25 cellular contexts compared by ENCODE assay signal in genomic region chr3:13626915-13627460, GRCh38.
"Had no signal": no experiment of that assay in that cellular context is flagged by ENCODE, and none has a peak within 500 bp of the region (broad histone marks: within the 10 kb centered on the region; RNA-seq: fewer than 3 reads in every experiment).

No MANE protein-coding gene starts in this region.

- DNase-seq: activated CD4-positive, alpha-beta T cell treated with anti-CD3 and anti-CD28 coated beads for 4 hours; activated CD8-positive, alpha-beta memory T cell treated with anti-CD3 and anti-CD28 coated beads, Interleukin-2, amount 50 U/mL, for 48 hours; activated CD8-positive, alpha-beta T cell treated with anti-CD3 and anti-CD28 coated beads for 36 hours; activated effector memory CD4-positive, alpha-beta T cell treated with Interleukin-2 at 50 U/mL for 16 hours; activated naive CD4-positive, alpha-beta T cell; activated naive CD8-positive, alpha-beta T cell treated with anti-CD3 and anti-CD28 coated beads, Interleukin-2, amount 50 U/mL, for 24 hours; activated T-cell treated with anti-CD3 and anti-CD28 coated beads, Interleukin-2, amount 50 U/mL, for 1 hour; amygdala; brain microvascular endothelial cell; cerebellar nuclear complex; MM.1S; NCI-H1105; NCI-H1436 treated with DMSO at 0.1 percent for 48 hours; NCI-H187; NCI-H2081; NCI-H510A treated with DMSO at 0.1 percent for 48 hours; NCI-H69; PC-3; SJCRH30; SK-N-SH; T-helper 1 cell; WERI-Rb-1 had no signal

- H3K4me3 Mint-ChIP-seq: activated CD8-positive, alpha-beta T cell treated with anti-CD3 and anti-CD28 coated beads for 36 hours; activated naive CD8-positive, alpha-beta T cell treated with anti-CD3 and anti-CD28 coated beads, Interleukin-2, amount 50 U/mL, for 24 hours had no signal

- H3K27ac ChIP-seq: brain microvascular endothelial cell, KMS-11, SJCRH30, WERI-Rb-1 had no signal

- H3K36me3 Mint-ChIP-seq: activated naive CD4-positive, alpha-beta T cell treated with anti-CD3 and anti-CD28 coated beads, Interleukin-2, amount 50 U/mL, for 72 hours had no signal

- H3K4me3 ChIP-seq: SJCRH30 had no signal

- H3K27me3 Mint-ChIP-seq: activated CD8-positive, alpha-beta T cell treated with anti-CD3 and anti-CD28 coated beads for 36 hours; activated naive CD8-positive, alpha-beta T cell treated with anti-CD3 and anti-CD28 coated beads, Interleukin-2, amount 50 U/mL, for 24 hours had no signal

- H3K27me3 ChIP-seq: brain microvascular endothelial cell had no signal

- H3K36me3 ChIP-seq: brain microvascular endothelial cell, SJCRH30, WERI-Rb-1 had no signal

- H3K27ac Mint-ChIP-seq: activated CD8-positive, alpha-beta T cell treated with anti-CD3 and anti-CD28 coated beads for 36 hours; activated naive CD4-positive, alpha-beta T cell treated with anti-CD3 and anti-CD28 coated beads, Interleukin-2, amount 50 U/mL, for 72 hours; activated naive CD8-positive, alpha-beta T cell treated with anti-CD3 and anti-CD28 coated beads, Interleukin-2, amount 50 U/mL, for 24 hours had no signal

- ATAC-seq: activated CD4-positive, CD25-positive, alpha-beta regulatory T cell treated with anti-CD3 and anti-CD28 coated beads, Interleukin-2, amount 50 U/mL, for 24 hours; activated CD8-positive, alpha-beta T cell treated with anti-CD3 and anti-CD28 coated beads for 36 hours; activated naive CD4-positive, alpha-beta T cell treated with anti-CD3 and anti-CD28 coated beads, Interleukin-2, amount 50 U/mL, for 72 hours; activated naive CD8-positive, alpha-beta T cell treated with anti-CD3 and anti-CD28 coated beads, Interleukin-2, amount 50 U/mL, for 24 hours; PC-3 had no signal

- H3K9me3 ChIP-seq: SJCRH30, SK-N-SH had no signal

- H3K4me1 ChIP-seq: SJCRH30 had no signal

- H3K9me3 Mint-ChIP-seq: activated CD8-positive, alpha-beta T cell treated with anti-CD3 and anti-CD28 coated beads for 36 hours; activated naive CD4-positive, alpha-beta T cell treated with anti-CD3 and anti-CD28 coated beads, Interleukin-2, amount 50 U/mL, for 72 hours; activated naive CD8-positive, alpha-beta T cell treated with anti-CD3 and anti-CD28 coated beads, Interleukin-2, amount 50 U/mL, for 24 hours had no signal
